ENCODE assay signal across 20 cellular contexts in the genomic region with DNA sequence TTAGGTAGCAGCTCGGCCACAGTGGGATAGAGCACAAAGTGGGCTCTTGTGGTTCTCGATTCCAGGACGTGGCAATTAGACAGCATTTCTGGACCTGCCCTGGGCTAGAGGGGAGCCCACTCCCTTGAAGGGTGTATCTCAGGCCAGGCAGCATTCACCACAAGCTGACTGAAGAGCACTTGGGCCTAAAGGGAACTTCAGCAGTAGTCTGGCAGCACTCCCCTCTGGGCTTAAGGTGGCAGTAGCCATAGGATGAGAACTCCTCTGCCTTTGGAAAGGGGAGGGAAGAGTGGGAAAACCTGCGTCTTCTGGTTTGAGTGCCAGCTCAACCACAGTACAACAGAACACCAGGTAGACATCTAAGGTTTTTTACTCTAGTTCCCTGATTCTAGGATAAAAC. TPM values are rescaled to one million over a fixed set of nuclear protein-coding genes. Genes with fewer than 3 reads are reported as not detected.
DNase-seq lines count a peak whose midpoint lies in the region; ATAC-seq and TF ChIP-seq lines count a peak whose summit lies in the region.
"Had no signal": no experiment of that assay in that cellular context is flagged by ENCODE, and none has a peak within 500 bp of the region (broad histone marks: within the 10 kb centered on the region; RNA-seq: fewer than 3 reads in every experiment).

No MANE protein-coding gene starts in this region.

- H3K36me3 ChIP-seq in HCT116 (ENCODE audit: control insufficient read depth in 1 of 2, insufficient read depth in 2 of 2, low read length in 2 of 2) (no peaks in the 10 kb centered on the region), left lung (no peaks in the 10 kb centered on the region), upper lobe of right lung (no peaks in the 10 kb centered on the region), BE2C (no peaks in the 10 kb centered on the region), tibial nerve (no peaks in the 10 kb centered on the region)
- H3K36me3 ChIP-seq: BLaER1 had no signal

- H3K9me3 Mint-ChIP-seq in activated CD4-positive, alpha-beta T cell treated with anti-CD3 and anti-CD28 coated beads, Interleukin-2, amount 10 ng/mL, durations not matched to agents 24 days and 14 days = no peaks in the 10 kb centered on the region
- peaks cover 3% of the 10 kb centered on the region for H3K9me3 Mint-ChIP-seq in activated CD4-positive, alpha-beta T cell treated with anti-CD3 and anti-CD28 coated beads, Interleukin-2, amount 10 ng/mL, durations not matched to agents 7 days and 5 days
- H3K9me3 Mint-ChIP-seq: CD8-positive, alpha-beta T cell; HFFc6 had no signal

- CTCF ChIA-PET in activated CD4-positive, alpha-beta T cell treated with anti-CD3 and anti-CD28 coated beads, Interleukin-2, amount 10 ng/mL, durations not matched to agents 7 days and 5 days (lab: Charles Lee) = interaction anchor here (0.9 to 1.7 kb wide), 3 partner anchors 9 to 30 kb away, joined by 3 to 8 read pairs (median 4); no protein-coding TSS in a partner anchor
- CTCF ChIA-PET in HCT116 (lab: Charles Lee) = interaction anchor here (0.8 to 1.7 kb wide), 2 partner anchors 9 to 588 kb away, joined by 3 to 5 read pairs; no protein-coding TSS in a partner anchor

- no peak overlapping the region for H3K27ac Mint-ChIP-seq in activated CD4-positive, alpha-beta T cell treated with anti-CD3 and anti-CD28 coated beads, Interleukin-2, amount 10 ng/mL, durations not matched to agents 24 days and 14 days
- H3K27ac Mint-ChIP-seq in activated CD4-positive, alpha-beta T cell treated with anti-CD3 and anti-CD28 coated beads, Interleukin-2, amount 10 ng/mL, durations not matched to agents 7 days and 5 days = no peak overlapping the region
- H3K27ac Mint-ChIP-seq: CD4-positive, CD25-positive, alpha-beta regulatory T cell; CD8-positive, alpha-beta T cell; H9; HFFc6 had no signal

- H3K79me2 ChIP-seq in HCT116 (ENCODE audit: insufficient read depth, low read length) = no peaks in the 10 kb centered on the region

- H3K4me1 ChIP-seq in HCT116 (ENCODE audit: control insufficient read depth in 1 of 2, insufficient read depth in 2 of 2, low read length in 2 of 2) (no peaks in the 10 kb centered on the region), left lung (no peaks in the 10 kb centered on the region), upper lobe of right lung (peaks cover 2% of the 10 kb centered on the region), BE2C (no peaks in the 10 kb centered on the region), tibial nerve (no peaks in the 10 kb centered on the region)
- H3K4me1 ChIP-seq: BLaER1 had no signal

- H3K36me3 Mint-ChIP-seq in activated CD4-positive, alpha-beta T cell treated with anti-CD3 and anti-CD28 coated beads, Interleukin-2, amount 10 ng/mL, durations not matched to agents 24 days and 14 days (ENCODE audit: low read depth) = no peaks in the 10 kb centered on the region
- H3K36me3 Mint-ChIP-seq in activated CD4-positive, alpha-beta T cell treated with anti-CD3 and anti-CD28 coated beads, Interleukin-2, amount 10 ng/mL, durations not matched to agents 7 days and 5 days (ENCODE audit: low read depth) = no peaks in the 10 kb centered on the region
- H3K36me3 Mint-ChIP-seq: CD4-positive, CD25-positive, alpha-beta regulatory T cell; CD8-positive, alpha-beta T cell had no signal

- H4K20me1 ChIP-seq in HCT116 (ENCODE audit: insufficient read depth) = no peaks in the 10 kb centered on the region
- H4K20me1 ChIP-seq: BLaER1 had no signal

- H3K27ac ChIP-seq in HCT116 (ENCODE audit: low read depth, low read length) = no peak overlapping the region
- H3K27ac ChIP-seq in left lung = no peak overlapping the region
- no peak overlapping the region for H3K27ac ChIP-seq in upper lobe of right lung
- no peak overlapping the region for H3K27ac ChIP-seq in tibial nerve
- H3K27ac ChIP-seq: 22Rv1, BLaER1, C4-2B, GM23248 had no signal

- H3K4me1 Mint-ChIP-seq in activated CD4-positive, alpha-beta T cell treated with anti-CD3 and anti-CD28 coated beads, Interleukin-2, amount 10 ng/mL, durations not matched to agents 24 days and 14 days = peaks cover 2% of the 10 kb centered on the region
- no peaks in the 10 kb centered on the region for H3K4me1 Mint-ChIP-seq in activated CD4-positive, alpha-beta T cell treated with anti-CD3 and anti-CD28 coated beads, Interleukin-2, amount 10 ng/mL, durations not matched to agents 7 days and 5 days
- H3K4me1 Mint-ChIP-seq: CD4-positive, CD25-positive, alpha-beta regulatory T cell; H9 had no signal

- no peak for TF ChIP-seq CTCF in HCT116 (IDR thresholded peaks at IDR 0.05 in 2 of 3, conservative IDR thresholded peaks at IDR 0.05 in 1 of 3; ENCODE audit: borderline replicate concordance in 1 of 3, insufficient read depth in 1 of 3, low read depth in 2 of 3, low read length in 2 of 3)
- TF ChIP-seq CTCF in left lung (IDR thresholded peaks at IDR 0.05) = no peak
- TF ChIP-seq CTCF in upper lobe of right lung (IDR thresholded peaks at IDR 0.05) = no peak
- TF ChIP-seq CTCF in BE2C (IDR thresholded peaks at IDR 0.05; ENCODE audit: low read depth, low read length) = no peak
- no peak for TF ChIP-seq CTCF in tibial nerve (IDR thresholded peaks at IDR 0.05)

- H2AFZ ChIP-seq in HCT116 (ENCODE audit: low read depth, low read length, poor library complexity, severe bottlenecking) = no peak overlapping the region
- H2AFZ ChIP-seq: GM23248 had no signal

- TF ChIP-seq RAD21 in HCT116 (IDR thresholded peaks at IDR 0.05; ENCODE audit: low read depth) = 0 out of 2 replicates have a peak, but pooled peaks have one; percentile 4

- peak; percentile 49 for DNase-seq in activated CD4-positive, alpha-beta T cell treated with anti-CD3 and anti-CD28 coated beads, Interleukin-2, amount 10 ng/mL, durations not matched to agents 24 days and 14 days
- no peak for DNase-seq in activated CD4-positive, alpha-beta T cell treated with anti-CD3 and anti-CD28 coated beads, Interleukin-2, amount 10 ng/mL, durations not matched to agents 7 days and 5 days
- DNase-seq in HCT116 (ENCODE audit: low read depth, low spot score) = no peak
- DNase-seq in left lung = no peak
- DNase-seq in upper lobe of right lung = no peak
- no peak for DNase-seq in pons (ENCODE audit: low spot score)
- DNase-seq in BE2C = no peak
- DNase-seq in tibial nerve (ENCODE audit: low spot score in 2 of 2) = no peak
- DNase-seq: ACHN; Caco-2; CD4-positive, CD25-positive, alpha-beta regulatory T cell; CD8-positive, alpha-beta T cell; DMS153; DND-41; GM23248; H9; HFFc6 had no signal

- TF ChIP-seq POLR2A in HCT116 (IDR thresholded peaks at IDR 0.05; ENCODE audit: borderline replicate concordance, extremely low read depth, insufficient read depth, insufficient read length) = no peak
- TF ChIP-seq POLR2A in tibial nerve (IDR thresholded peaks at IDR 0.05) = no peak

- POLR2A ChIA-PET in activated CD4-positive, alpha-beta T cell treated with anti-CD3 and anti-CD28 coated beads, Interleukin-2, amount 10 ng/mL, durations not matched to agents 7 days and 5 days (lab: Charles Lee) = no interaction called here
- POLR2A ChIA-PET in HCT116 (lab: Charles Lee) = no interaction called here

- H3K4me2 ChIP-seq in HCT116 (ENCODE audit: low read length) = no peak overlapping the region
- H3K4me2 ChIP-seq: BLaER1 had no signal

- H3K27me3 Mint-ChIP-seq in activated CD4-positive, alpha-beta T cell treated with anti-CD3 and anti-CD28 coated beads, Interleukin-2, amount 10 ng/mL, durations not matched to agents 24 days and 14 days = peaks cover 36% of the 10 kb centered on the region
- peaks cover 15% of the 10 kb centered on the region for H3K27me3 Mint-ChIP-seq in activated CD4-positive, alpha-beta T cell treated with anti-CD3 and anti-CD28 coated beads, Interleukin-2, amount 10 ng/mL, durations not matched to agents 7 days and 5 days

- H3K9me3 ChIP-seq in HCT116 (ENCODE audit: control insufficient read depth in 1 of 2, insufficient read depth in 1 of 2, low read depth in 1 of 2, low read length in 2 of 2) (no peaks in the 10 kb centered on the region; a peak in 1 of 4 replicates), left lung (no peaks in the 10 kb centered on the region), upper lobe of right lung (no peaks in the 10 kb centered on the region), BE2C (no peaks in the 10 kb centered on the region), tibial nerve (no peaks in the 10 kb centered on the region)
- H3K9me3 ChIP-seq: Caco-2 had no signal

- intact Hi-C loops in activated CD4-positive, alpha-beta T cell treated with anti-CD3 and anti-CD28 coated beads, Interleukin-2, amount 10 ng/mL, durations not matched to agents 24 days and 14 days (cut with micrococcal nuclease) = no loop called here
- intact Hi-C loops in HCT116 (cut with micrococcal nuclease) = no loop called here
- intact Hi-C loops in left lung (cut with DNase I) = no loop called here
- intact Hi-C loops in upper lobe of right lung (cut with DNase I) = no loop called here

- no peak overlapping the region for H3K4me3 Mint-ChIP-seq in activated CD4-positive, alpha-beta T cell treated with anti-CD3 and anti-CD28 coated beads, Interleukin-2, amount 10 ng/mL, durations not matched to agents 24 days and 14 days
- no peak overlapping the region for H3K4me3 Mint-ChIP-seq in activated CD4-positive, alpha-beta T cell treated with anti-CD3 and anti-CD28 coated beads, Interleukin-2, amount 10 ng/mL, durations not matched to agents 7 days and 5 days
- H3K4me3 Mint-ChIP-seq: CD4-positive, CD25-positive, alpha-beta regulatory T cell; CD8-positive, alpha-beta T cell; H9; HFFc6 had no signal

- TF ChIP-seq EP300 in tibial nerve (IDR thresholded peaks at IDR 0.05) = no peak

- H3K9me2 ChIP-seq in HCT116 (ENCODE audit: insufficient read depth) = no peaks in the 10 kb centered on the region

- H3K9ac ChIP-seq in HCT116 (ENCODE audit: low read length) = no peak overlapping the region
- H3K9ac ChIP-seq: BLaER1, GM23248 had no signal

- WGBS in tibial nerve, 2 donors = 94 to 100% methylated on average over 4 of the region's 4 CpGs

- RAD21 ChIA-PET in HCT116 (lab: Charles Lee; ENCODE audit: low non-redundant PET in 1 of 2, low total read pairs in 2 of 2, uncharacterized antibody in 2 of 2, unreplicated experiment in 2 of 2) = no interaction called here

- no peaks in the 10 kb centered on the region for H3K27me3 ChIP-seq in HCT116 (ENCODE audit: insufficient read depth, low read length)
- H3K27me3 ChIP-seq in left lung = no peaks in the 10 kb centered on the region
- no peaks in the 10 kb centered on the region for H3K27me3 ChIP-seq in upper lobe of right lung
- H3K27me3 ChIP-seq in BE2C = no peaks in the 10 kb centered on the region
- H3K27me3 ChIP-seq in tibial nerve = no peaks in the 10 kb centered on the region
- H3K27me3 ChIP-seq: BLaER1 had no signal

- H3K4me3 ChIP-seq in HCT116 (replicated peaks in 1 of 2; ENCODE audit: low read depth in 1 of 2, low read length in 2 of 2) (no peak overlapping the region), left lung (no peak overlapping the region), upper lobe of right lung (no peak overlapping the region), BE2C (ENCODE audit: low read depth, low read length) (no peak overlapping the region), tibial nerve (no peak overlapping the region)
- H3K4me3 ChIP-seq: BLaER1, GM23248 had no signal

- BruUV-seq in HCT116 (replicated peaks; lab: Mats Ljungman, UMichigan) = no TSS peak

- no peak for ATAC-seq in HCT116
- ATAC-seq in left lung = peak; percentile 90
- peak; percentile 75 for ATAC-seq in upper lobe of right lung
- ATAC-seq: CD8-positive, alpha-beta T cell had no signal

RNA-seq across cellular contexts. Expression of gene EML6, which starts 28.1 kb away (rescaled TPM):
- 0.77 and 0.83 TPM in 2 replicates for total RNA-seq in activated CD4-positive, alpha-beta T cell treated with anti-CD3 and anti-CD28 coated beads, Interleukin-2, amount 10 ng/mL, durations not matched to agents 24 days and 14 days
- 1 to 10 TPM in 1 of 2 experiments, under 1 TPM in 1; 0.96 to 1.2 TPM for total RNA-seq in activated CD4-positive, alpha-beta T cell treated with anti-CD3 and anti-CD28 coated beads, Interleukin-2, amount 10 ng/mL, durations not matched to agents 7 days and 5 days
- total RNA-seq in HCT116 (2021; ENCODE audit: unreplicated experiment) (6.6 TPM), left lung (1 to 10 TPM in 1 of 2 donors, under 1 TPM in 1; 0.73 to 1.3 TPM), upper lobe of right lung (1.4 TPM), tibial nerve (10 to 100 TPM in 1 of 4 donors, under 1 TPM in 3; 0.60 to 18.0 (median 0.93) TPM)
- polyA plus RNA-seq in HCT116 (2012) = 8.4 and 9.2 TPM in 2 replicates
- polyA plus RNA-seq in BE2C (2012; ENCODE audit: insufficient read depth, insufficient read length, low read depth) = 56.5 TPM
